ENCODE assay signal across 8 cellular contexts in the genomic region with DNA sequence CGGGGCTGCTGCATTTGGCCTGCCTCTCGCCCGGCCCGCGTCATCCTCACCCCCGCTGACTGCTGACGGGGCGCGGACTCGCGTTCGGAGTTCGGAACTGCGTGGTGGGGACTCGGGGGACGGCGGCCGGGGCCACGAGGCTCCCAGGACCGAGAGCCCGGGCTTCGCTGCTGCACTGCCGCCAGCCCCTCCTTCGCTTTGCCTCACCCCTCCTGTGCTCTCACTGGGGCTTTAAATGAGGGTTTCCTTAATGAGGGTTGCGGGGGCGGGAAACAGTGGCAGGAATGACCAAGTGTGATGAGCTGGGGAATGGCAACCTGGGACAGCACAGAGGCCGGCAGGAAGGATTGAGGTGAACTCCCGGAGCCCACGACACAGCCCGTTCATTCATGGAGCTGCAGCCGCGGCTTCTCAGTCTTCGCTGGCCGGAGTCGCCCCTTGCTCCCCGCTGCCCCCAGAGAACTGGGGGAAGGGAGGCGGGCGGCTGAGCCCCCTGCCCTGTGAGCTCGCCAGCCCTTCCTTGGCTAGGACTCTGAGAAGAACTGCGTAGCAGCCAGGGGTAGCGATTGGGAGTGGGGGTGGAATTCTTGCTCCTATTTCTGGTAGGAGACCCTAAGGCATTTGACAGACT. TPM values are rescaled to one million over a fixed set of nuclear protein-coding genes. Genes with fewer than 3 reads are reported as not detected.
DNase-seq lines count a peak whose midpoint lies in the region; ATAC-seq lines count a peak whose summit lies in the region.

No MANE protein-coding gene starts in this region.

- peak overlapping the region; percentile 52 to 77 for H3K4me3 Mint-ChIP-seq in effector memory CD8-positive, alpha-beta T cell
- H3K4me3 Mint-ChIP-seq in naive B cell, result peak overlapping the region; percentile 15 to 89 (median 82)

- peaks cover 14% of the 10 kb centered on the region for H3K36me3 Mint-ChIP-seq in effector memory CD8-positive, alpha-beta T cell (ENCODE audit: insufficient read depth)
- peaks cover 8% of the 10 kb centered on the region in 2 donors for H3K36me3 Mint-ChIP-seq in naive B cell

- H3K4me1 Mint-ChIP-seq in effector memory CD8-positive, alpha-beta T cell (ENCODE audit: low read depth in 2 of 2), result peaks cover 3 to 30% of the 10 kb centered on the region in 2 donors
- H3K4me1 Mint-ChIP-seq in naive B cell, result peaks cover 14 to 29% (median 27%) of the 10 kb centered on the region in 3 donors

- H3K27ac Mint-ChIP-seq in effector memory CD8-positive, alpha-beta T cell, result no peak overlapping the region
- H3K27ac Mint-ChIP-seq in naive B cell, result no peak overlapping the region

- no peaks in the 10 kb centered on the region for H3K9me3 Mint-ChIP-seq in effector memory CD8-positive, alpha-beta T cell
- no peaks in the 10 kb centered on the region for H3K9me3 Mint-ChIP-seq in naive B cell

- DNase-seq in AG20443 (ENCODE audit: low spot score) (peak; percentile 56), naive B cell (peak; percentile 27), NOMO-1 (lab: John Stamatoyannopoulos, UW; ENCODE audit: unreplicated experiment in 2 of 2) (no peak), SHP77 (lab: John Stamatoyannopoulos, UW) (no peak)
- DNase-seq in effector memory CD8-positive, alpha-beta T cell, result no peak

- peaks cover 0 to 6% of the 10 kb centered on the region in 2 donors for H3K27me3 Mint-ChIP-seq in effector memory CD8-positive, alpha-beta T cell
- peaks cover 0 to 6% (median 4%) of the 10 kb centered on the region in 3 donors for H3K27me3 Mint-ChIP-seq in naive B cell

- ATAC-seq in HG03432 (IDR thresholded peaks at IDR 0.05; ENCODE audit: unreplicated experiment) (peak; percentile 1), naive B cell (ENCODE audit: low read depth in 2 of 2) (peak; percentile 32 to 36), HG02938 (IDR thresholded peaks at IDR 0.05; ENCODE audit: unreplicated experiment) (no peak), HG03097 (IDR thresholded peaks at IDR 0.05; ENCODE audit: low FRiP score, unreplicated experiment) (no peak)
- ATAC-seq in effector memory CD8-positive, alpha-beta T cell (replicated peaks), result peak; percentile 21

RNA-seq across cellular contexts. Expression of a gene that starts 1.5 kb away (rescaled TPM):
- polyA plus RNA-seq in naive B cell (ENCODE audit: low read depth in 6 of 6), result under 1 TPM in 3 of 6 donors, not detected in 3; 0.09 to 0.37 (median 0.13) TPM

Comparison
In these comparisons a context has a peak if more than half of its experiments do, and no peak if none do; other contexts are left out.
1. DNase-seq: peak in AG20443 (single experiment) and naive B cell (single experiment); none in effector memory CD8-positive, alpha-beta T cell (0 of 3), NOMO-1 (0 of 2) and SHP77 (0 of 2).
2. ATAC-seq: peak in HG03432 (single experiment), effector memory CD8-positive, alpha-beta T cell (single experiment) and naive B cell (2 of 2); none in HG02938 (single experiment) and HG03097 (single experiment).